Comparison of ENCODE assay signal across 30 cellular contexts in genomic region chr7:47561715-47562446, GRCh38.
"Had no signal": no experiment of that assay in that cellular context is flagged by ENCODE, and none has a peak within 500 bp of the region (broad histone marks: within the 10 kb centered on the region; RNA-seq: fewer than 3 reads in every experiment).

No MANE protein-coding gene starts in this region.

- H3K36me3 ChIP-seq: colonic mucosa, ovary had no signal

- H3K27ac ChIP-seq: body of pancreas, colonic mucosa, ovary, skin epidermis, upper lobe of right lung, VCaP had no signal

- H3K4me1 Mint-ChIP-seq: activated naive CD8-positive, alpha-beta T cell treated with anti-CD3 and anti-CD28 coated beads, Interleukin-2, amount 50 U/mL, for 24 hours had no signal

- H3K4me1 ChIP-seq: colonic mucosa had no signal

- H3K27ac Mint-ChIP-seq: activated naive CD8-positive, alpha-beta T cell treated with anti-CD3 and anti-CD28 coated beads, Interleukin-2, amount 50 U/mL, for 24 hours; activated T-helper 1 cell treated with anti-CD3 and anti-CD28 coated beads, Interleukin-12 subunit alpha, Interleukin-12 subunit beta, Interleukin-2, Interleukin-4 antibody, amounts not matched to agents 30 ng/mL and 10 ng/mL and 1 ng/mL, durations not matched to agents 14 hours and 24 hours and 36 hours; progenitor cell of endocrine pancreas; stimulated activated naive CD8-positive, alpha-beta T cell treated with anti-CD3 and anti-CD28 coated beads, Interleukin-15, Interleukin-2, amounts not matched to agents 100 ng/mL and 50 ng/mL, for 24 hours; T-helper 1 cell treated with Interleukin-12 subunit alpha and Interleukin-12 subunit beta and Interleukin-4 antibody, amounts not matched to agents 30 μg/mL and 1 μg/mL, for 36 hours had no signal

- H3K4me3 ChIP-seq: body of pancreas, colonic mucosa, lung, ovary, skin epidermis, upper lobe of right lung had no signal

- H3K9me3 ChIP-seq: body of pancreas, colonic mucosa, ovary, upper lobe of right lung had no signal

- ATAC-seq: activated CD4-positive, CD25-positive, alpha-beta regulatory T cell treated with anti-CD3 and anti-CD28 coated beads, Interleukin-2, amount 50 U/mL, for 24 hours; activated naive CD8-positive, alpha-beta T cell treated with anti-CD3 and anti-CD28 coated beads, Interleukin-2, amount 50 U/mL, for 24 hours; body of pancreas; sciatic nerve; upper lobe of right lung had no signal

- DNase-seq: activated CD4-positive, alpha-beta T cell treated with anti-CD3 and anti-CD28 coated beads for 48 hours; activated CD4-positive, alpha-beta T cell treated with anti-CD3 and anti-CD28 coated beads, Interleukin-2, amount 50 U/mL, for 48 hours; activated CD8-positive, alpha-beta memory T cell treated with anti-CD3 and anti-CD28 coated beads for 24 hours; activated gamma-delta T cell treated with Interleukin-2 at 50 U/mL for 16 hours; activated naive CD4-positive, alpha-beta T cell treated with anti-CD3 and anti-CD28 coated beads, Interleukin-2, amount 50 U/mL, for 16 hours; activated naive CD8-positive, alpha-beta T cell treated with anti-CD3 and anti-CD28 coated beads, Interleukin-2, amount 50 U/mL, for 24 hours; anterior cingulate cortex; body of pancreas; cerebellar nuclear complex; colonic mucosa; effector memory CD4-positive, alpha-beta T cell; islet precursor cell; left cardiac atrium; naive B cell; ovary; stimulated activated CD4-positive, alpha-beta T cell treated with anti-CD3 and anti-CD28 coated beads, Interleukin-12 subunit alpha, Interleukin-12 subunit beta, amount 100 ng/mL, for 4 hours; stimulated activated CD4-positive, alpha-beta T cell treated with anti-CD3 and anti-CD28 coated beads, Interleukin-4, amount 100 ng/mL, for 1 hour; substantia nigra; SW 1271; T-helper 9 cell; upper lobe of right lung had no signal

- H3K27me3 ChIP-seq: body of pancreas, colonic mucosa, ovary, upper lobe of right lung had no signal

- H3K27me3 Mint-ChIP-seq: activated naive CD8-positive, alpha-beta T cell treated with anti-CD3 and anti-CD28 coated beads, Interleukin-2, amount 50 U/mL, for 24 hours; naive B cell; progenitor cell of endocrine pancreas; stimulated activated naive CD8-positive, alpha-beta T cell treated with anti-CD3 and anti-CD28 coated beads, Interleukin-15, Interleukin-2, amounts not matched to agents 100 ng/mL and 50 ng/mL, for 24 hours had no signal

- H3K4me3 Mint-ChIP-seq: activated naive CD8-positive, alpha-beta T cell treated with anti-CD3 and anti-CD28 coated beads, Interleukin-2, amount 50 U/mL, for 24 hours; activated T-helper 1 cell treated with anti-CD3 and anti-CD28 coated beads, Interleukin-12 subunit alpha, Interleukin-12 subunit beta, Interleukin-2, Interleukin-4 antibody, amounts not matched to agents 30 ng/mL and 10 ng/mL and 1 ng/mL, durations not matched to agents 14 hours and 24 hours and 36 hours; naive B cell; stimulated activated naive CD8-positive, alpha-beta T cell treated with anti-CD3 and anti-CD28 coated beads, Interleukin-15, Interleukin-2, amounts not matched to agents 100 ng/mL and 50 ng/mL, for 24 hours; T-helper 1 cell treated with Interleukin-12 subunit alpha and Interleukin-12 subunit beta and Interleukin-4 antibody, amounts not matched to agents 30 μg/mL and 1 μg/mL, for 36 hours had no signal

- H3K9me3 Mint-ChIP-seq: activated naive CD8-positive, alpha-beta T cell treated with anti-CD3 and anti-CD28 coated beads, Interleukin-2, amount 50 U/mL, for 24 hours; activated T-helper 1 cell treated with anti-CD3 and anti-CD28 coated beads, Interleukin-12 subunit alpha, Interleukin-12 subunit beta, Interleukin-2, Interleukin-4 antibody, amounts not matched to agents 30 ng/mL and 10 ng/mL and 1 ng/mL, durations not matched to agents 14 hours and 24 hours and 36 hours; naive B cell; stimulated activated naive CD8-positive, alpha-beta T cell treated with anti-CD3 and anti-CD28 coated beads, Interleukin-15, Interleukin-2, amounts not matched to agents 100 ng/mL and 50 ng/mL, for 24 hours; T-helper 1 cell treated with Interleukin-12 subunit alpha and Interleukin-12 subunit beta and Interleukin-4 antibody, amounts not matched to agents 30 μg/mL and 1 μg/mL, for 36 hours had no signal
